Comparison of ENCODE assay signal across 1 cellular context in the genomic region with DNA sequence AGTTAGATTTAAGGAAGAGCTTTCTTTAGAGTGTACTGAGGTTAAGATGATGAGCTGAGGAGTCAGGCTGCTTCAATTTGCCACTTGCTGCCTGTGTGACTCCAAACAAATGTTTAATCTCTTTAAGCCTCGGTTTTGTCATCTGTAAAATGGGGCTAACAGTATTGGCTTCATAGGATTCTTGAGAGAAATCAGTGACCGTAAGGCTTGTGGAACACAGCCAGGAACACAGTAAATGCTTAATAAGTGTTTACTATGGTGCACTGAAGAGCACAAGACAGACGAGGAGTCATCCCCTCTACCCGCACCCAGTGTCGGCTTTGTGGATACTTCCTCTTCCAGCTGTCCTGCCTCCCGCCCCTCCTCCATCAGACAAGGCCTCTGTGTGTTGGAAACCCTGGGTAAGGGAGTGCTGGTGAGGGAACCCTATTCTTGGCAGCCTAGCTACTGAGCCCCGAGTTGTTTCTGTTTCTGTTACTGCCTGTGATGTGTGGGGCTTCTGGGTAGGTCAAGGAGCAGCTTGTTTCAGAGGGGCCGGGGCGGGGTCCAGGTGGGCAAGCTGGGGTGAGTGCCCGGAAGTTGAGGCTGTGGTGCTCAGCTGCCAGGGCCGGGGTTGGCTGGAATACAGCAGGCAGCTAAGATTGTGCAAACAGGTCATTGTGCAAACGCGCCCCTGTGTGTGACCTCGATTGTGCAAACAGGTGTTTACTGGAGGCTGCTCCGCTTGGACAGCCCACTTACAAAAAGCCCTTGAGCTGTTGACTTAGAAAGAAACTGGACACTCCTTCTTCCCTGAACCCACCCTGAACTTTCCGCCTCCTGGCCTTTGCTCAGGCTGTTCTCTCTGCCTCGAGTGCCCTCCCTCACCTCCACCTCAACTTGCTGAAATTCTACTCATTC.
TF ChIP-seq lines count a peak whose summit lies in the region.

No MANE protein-coding gene starts in this region.

TF ChIP-seq in HepG2, 621 proteins besides CTCF, POLR2A, EP300 and RAD21 (continued from another document and continues in another):
- TF ChIP-seq, protein P1, sequence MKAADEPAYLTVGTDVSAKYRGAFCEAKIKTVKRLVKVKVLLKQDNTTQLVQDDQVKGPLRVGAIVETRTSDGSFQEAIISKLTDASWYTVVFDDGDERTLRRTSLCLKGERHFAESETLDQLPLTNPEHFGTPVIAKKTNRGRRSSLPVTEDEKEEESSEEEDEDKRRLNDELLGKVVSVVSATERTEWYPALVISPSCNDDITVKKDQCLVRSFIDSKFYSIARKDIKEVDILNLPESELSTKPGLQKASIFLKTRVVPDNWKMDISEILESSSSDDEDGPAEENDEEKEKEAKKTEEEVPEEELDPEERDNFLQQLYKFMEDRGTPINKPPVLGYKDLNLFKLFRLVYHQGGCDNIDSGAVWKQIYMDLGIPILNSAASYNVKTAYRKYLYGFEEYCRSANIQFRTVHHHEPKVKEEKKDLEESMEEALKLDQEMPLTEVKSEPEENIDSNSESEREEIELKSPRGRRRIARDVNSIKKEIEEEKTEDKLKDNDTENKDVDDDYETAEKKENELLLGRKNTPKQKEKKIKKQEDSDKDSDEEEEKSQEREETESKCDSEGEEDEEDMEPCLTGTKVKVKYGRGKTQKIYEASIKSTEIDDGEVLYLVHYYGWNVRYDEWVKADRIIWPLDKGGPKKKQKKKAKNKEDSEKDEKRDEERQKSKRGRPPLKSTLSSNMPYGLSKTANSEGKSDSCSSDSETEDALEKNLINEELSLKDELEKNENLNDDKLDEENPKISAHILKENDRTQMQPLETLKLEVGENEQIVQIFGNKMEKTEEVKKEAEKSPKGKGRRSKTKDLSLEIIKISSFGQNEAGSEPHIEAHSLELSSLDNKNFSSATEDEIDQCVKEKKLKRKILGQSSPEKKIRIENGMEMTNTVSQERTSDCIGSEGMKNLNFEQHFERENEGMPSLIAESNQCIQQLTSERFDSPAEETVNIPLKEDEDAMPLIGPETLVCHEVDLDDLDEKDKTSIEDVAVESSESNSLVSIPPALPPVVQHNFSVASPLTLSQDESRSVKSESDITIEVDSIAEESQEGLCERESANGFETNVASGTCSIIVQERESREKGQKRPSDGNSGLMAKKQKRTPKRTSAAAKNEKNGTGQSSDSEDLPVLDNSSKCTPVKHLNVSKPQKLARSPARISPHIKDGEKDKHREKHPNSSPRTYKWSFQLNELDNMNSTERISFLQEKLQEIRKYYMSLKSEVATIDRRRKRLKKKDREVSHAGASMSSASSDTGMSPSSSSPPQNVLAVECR (CRISPR knock-in tag; IDR thresholded peaks at IDR 0.05; ENCODE audit: borderline replicate concordance) = peak; percentile 80; the same call in 1 of the 2 replicates
- TF ChIP-seq, protein P2, sequence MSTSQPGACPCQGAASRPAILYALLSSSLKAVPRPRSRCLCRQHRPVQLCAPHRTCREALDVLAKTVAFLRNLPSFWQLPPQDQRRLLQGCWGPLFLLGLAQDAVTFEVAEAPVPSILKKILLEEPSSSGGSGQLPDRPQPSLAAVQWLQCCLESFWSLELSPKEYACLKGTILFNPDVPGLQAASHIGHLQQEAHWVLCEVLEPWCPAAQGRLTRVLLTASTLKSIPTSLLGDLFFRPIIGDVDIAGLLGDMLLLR (CRISPR knock-in tag; IDR thresholded peaks at IDR 0.05) = peak; percentile 83; the same call in 1 of the 2 replicates
- no peak for TF ChIP-seq ZNF879 (CRISPR knock-in tag; IDR thresholded peaks at IDR 0.05)
- 0 out of 2 replicates have a peak, but pooled peaks have one; percentile 59 for TF ChIP-seq ZNF367 (CRISPR knock-in tag; IDR thresholded peaks at IDR 0.05; ENCODE audit: borderline replicate concordance)
- TF ChIP-seq ZNF790 (CRISPR knock-in tag; IDR thresholded peaks at IDR 0.05; ENCODE audit: borderline replicate concordance) = no peak
- TF ChIP-seq, protein P3, sequence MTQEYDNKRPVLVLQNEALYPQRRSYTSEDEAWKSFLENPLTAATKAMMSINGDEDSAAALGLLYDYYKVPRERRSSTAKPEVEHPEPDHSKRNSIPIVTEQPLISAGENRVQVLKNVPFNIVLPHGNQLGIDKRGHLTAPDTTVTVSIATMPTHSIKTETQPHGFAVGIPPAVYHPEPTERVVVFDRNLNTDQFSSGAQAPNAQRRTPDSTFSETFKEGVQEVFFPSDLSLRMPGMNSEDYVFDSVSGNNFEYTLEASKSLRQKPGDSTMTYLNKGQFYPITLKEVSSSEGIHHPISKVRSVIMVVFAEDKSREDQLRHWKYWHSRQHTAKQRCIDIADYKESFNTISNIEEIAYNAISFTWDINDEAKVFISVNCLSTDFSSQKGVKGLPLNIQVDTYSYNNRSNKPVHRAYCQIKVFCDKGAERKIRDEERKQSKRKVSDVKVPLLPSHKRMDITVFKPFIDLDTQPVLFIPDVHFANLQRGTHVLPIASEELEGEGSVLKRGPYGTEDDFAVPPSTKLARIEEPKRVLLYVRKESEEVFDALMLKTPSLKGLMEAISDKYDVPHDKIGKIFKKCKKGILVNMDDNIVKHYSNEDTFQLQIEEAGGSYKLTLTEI (CRISPR knock-in tag; conservative IDR thresholded peaks at IDR 0.05) = no peak
- peak; percentile 63; the same call in 1 of the 2 replicates for TF ChIP-seq ZNF430 (CRISPR knock-in tag; IDR thresholded peaks at IDR 0.05)
- TF ChIP-seq, protein P4, sequence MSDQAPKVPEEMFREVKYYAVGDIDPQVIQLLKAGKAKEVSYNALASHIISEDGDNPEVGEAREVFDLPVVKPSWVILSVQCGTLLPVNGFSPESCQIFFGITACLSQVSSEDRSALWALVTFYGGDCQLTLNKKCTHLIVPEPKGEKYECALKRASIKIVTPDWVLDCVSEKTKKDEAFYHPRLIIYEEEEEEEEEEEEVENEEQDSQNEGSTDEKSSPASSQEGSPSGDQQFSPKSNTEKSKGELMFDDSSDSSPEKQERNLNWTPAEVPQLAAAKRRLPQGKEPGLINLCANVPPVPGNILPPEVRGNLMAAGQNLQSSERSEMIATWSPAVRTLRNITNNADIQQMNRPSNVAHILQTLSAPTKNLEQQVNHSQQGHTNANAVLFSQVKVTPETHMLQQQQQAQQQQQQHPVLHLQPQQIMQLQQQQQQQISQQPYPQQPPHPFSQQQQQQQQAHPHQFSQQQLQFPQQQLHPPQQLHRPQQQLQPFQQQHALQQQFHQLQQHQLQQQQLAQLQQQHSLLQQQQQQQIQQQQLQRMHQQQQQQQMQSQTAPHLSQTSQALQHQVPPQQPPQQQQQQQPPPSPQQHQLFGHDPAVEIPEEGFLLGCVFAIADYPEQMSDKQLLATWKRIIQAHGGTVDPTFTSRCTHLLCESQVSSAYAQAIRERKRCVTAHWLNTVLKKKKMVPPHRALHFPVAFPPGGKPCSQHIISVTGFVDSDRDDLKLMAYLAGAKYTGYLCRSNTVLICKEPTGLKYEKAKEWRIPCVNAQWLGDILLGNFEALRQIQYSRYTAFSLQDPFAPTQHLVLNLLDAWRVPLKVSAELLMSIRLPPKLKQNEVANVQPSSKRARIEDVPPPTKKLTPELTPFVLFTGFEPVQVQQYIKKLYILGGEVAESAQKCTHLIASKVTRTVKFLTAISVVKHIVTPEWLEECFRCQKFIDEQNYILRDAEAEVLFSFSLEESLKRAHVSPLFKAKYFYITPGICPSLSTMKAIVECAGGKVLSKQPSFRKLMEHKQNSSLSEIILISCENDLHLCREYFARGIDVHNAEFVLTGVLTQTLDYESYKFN (CRISPR knock-in tag; conservative IDR thresholded peaks at IDR 0.05) = peak; percentile 99
- TF ChIP-seq GATAD1 (CRISPR knock-in tag; IDR thresholded peaks at IDR 0.05) = peak; percentile 80
- no peak for TF ChIP-seq SP140L (CRISPR knock-in tag; IDR thresholded peaks at IDR 0.05; ENCODE audit: borderline replicate concordance)
- no peak for TF ChIP-seq NR3C1 (CRISPR knock-in tag; IDR thresholded peaks at IDR 0.05)
- TF ChIP-seq HHEX (CRISPR knock-in tag; IDR thresholded peaks at IDR 0.05) = peak; percentile 55; the same call in 1 of the 2 replicates
- peak; percentile 72 for TF ChIP-seq PHF20 (CRISPR knock-in tag; IDR thresholded peaks at IDR 0.05)
- TF ChIP-seq, protein P5, sequence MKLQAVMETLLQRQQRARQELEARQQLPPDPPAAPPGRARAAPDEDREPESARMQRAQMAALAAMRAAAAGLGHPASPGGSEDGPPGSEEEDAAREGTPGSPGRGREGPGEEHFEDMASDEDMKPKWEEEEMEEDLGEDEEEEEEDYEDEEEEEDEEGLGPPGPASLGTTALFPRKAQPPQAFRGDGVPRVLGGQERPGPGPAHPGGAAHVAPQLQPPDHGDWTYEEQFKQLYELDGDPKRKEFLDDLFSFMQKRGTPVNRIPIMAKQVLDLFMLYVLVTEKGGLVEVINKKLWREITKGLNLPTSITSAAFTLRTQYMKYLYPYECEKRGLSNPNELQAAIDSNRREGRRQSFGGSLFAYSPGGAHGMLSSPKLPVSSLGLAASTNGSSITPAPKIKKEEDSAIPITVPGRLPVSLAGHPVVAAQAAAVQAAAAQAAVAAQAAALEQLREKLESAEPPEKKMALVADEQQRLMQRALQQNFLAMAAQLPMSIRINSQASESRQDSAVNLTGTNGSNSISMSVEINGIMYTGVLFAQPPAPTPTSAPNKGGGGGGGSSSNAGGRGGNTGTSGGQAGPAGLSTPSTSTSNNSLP (IDR thresholded peaks at IDR 0.05; ENCODE audit: low read depth, low read length) = 0 out of 2 replicates have a peak, but pooled peaks have one; percentile 13
- TF ChIP-seq TCF12 (IDR thresholded peaks at IDR 0.05) = no peak
- TF ChIP-seq TCF12 (CRISPR knock-in tag; IDR thresholded peaks at IDR 0.05) = peak; percentile 98
- TF ChIP-seq CREM (IDR thresholded peaks at IDR 0.05) = peak; percentile 88
- TF ChIP-seq CREM (CRISPR knock-in tag; IDR thresholded peaks at IDR 0.05) = no peak
- TF ChIP-seq MLLT10 (CRISPR knock-in tag; IDR thresholded peaks at IDR 0.05) = no peak
- TF ChIP-seq, protein P6, sequence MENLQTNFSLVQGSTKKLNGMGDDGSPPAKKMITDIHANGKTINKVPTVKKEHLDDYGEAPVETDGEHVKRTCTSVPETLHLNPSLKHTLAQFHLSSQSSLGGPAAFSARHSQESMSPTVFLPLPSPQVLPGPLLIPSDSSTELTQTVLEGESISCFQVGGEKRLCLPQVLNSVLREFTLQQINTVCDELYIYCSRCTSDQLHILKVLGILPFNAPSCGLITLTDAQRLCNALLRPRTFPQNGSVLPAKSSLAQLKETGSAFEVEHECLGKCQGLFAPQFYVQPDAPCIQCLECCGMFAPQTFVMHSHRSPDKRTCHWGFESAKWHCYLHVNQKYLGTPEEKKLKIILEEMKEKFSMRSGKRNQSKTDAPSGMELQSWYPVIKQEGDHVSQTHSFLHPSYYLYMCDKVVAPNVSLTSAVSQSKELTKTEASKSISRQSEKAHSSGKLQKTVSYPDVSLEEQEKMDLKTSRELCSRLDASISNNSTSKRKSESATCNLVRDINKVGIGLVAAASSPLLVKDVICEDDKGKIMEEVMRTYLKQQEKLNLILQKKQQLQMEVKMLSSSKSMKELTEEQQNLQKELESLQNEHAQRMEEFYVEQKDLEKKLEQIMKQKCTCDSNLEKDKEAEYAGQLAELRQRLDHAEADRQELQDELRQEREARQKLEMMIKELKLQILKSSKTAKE (CRISPR knock-in tag; IDR thresholded peaks at IDR 0.05; ENCODE audit: borderline replicate concordance) = peak; percentile 81
- TF ChIP-seq IRF2 (CRISPR knock-in tag; IDR thresholded peaks at IDR 0.05) = peak; percentile 90
- TF ChIP-seq ZNF891 (CRISPR knock-in tag; IDR thresholded peaks at IDR 0.05) = no peak
- 0 out of 2 replicates have a peak, but pooled peaks have one; percentile 88 for TF ChIP-seq MEIS1 (CRISPR knock-in tag; IDR thresholded peaks at IDR 0.05; ENCODE audit: borderline replicate concordance)
- no peak for TF ChIP-seq RNF2 (conservative IDR thresholded peaks at IDR 0.05; ENCODE audit: low read depth)
- 0 out of 2 replicates have a peak, but pooled peaks have one; percentile 72 for TF ChIP-seq ZKSCAN5 (CRISPR knock-in tag; IDR thresholded peaks at IDR 0.05)
- TF ChIP-seq, protein P7, sequence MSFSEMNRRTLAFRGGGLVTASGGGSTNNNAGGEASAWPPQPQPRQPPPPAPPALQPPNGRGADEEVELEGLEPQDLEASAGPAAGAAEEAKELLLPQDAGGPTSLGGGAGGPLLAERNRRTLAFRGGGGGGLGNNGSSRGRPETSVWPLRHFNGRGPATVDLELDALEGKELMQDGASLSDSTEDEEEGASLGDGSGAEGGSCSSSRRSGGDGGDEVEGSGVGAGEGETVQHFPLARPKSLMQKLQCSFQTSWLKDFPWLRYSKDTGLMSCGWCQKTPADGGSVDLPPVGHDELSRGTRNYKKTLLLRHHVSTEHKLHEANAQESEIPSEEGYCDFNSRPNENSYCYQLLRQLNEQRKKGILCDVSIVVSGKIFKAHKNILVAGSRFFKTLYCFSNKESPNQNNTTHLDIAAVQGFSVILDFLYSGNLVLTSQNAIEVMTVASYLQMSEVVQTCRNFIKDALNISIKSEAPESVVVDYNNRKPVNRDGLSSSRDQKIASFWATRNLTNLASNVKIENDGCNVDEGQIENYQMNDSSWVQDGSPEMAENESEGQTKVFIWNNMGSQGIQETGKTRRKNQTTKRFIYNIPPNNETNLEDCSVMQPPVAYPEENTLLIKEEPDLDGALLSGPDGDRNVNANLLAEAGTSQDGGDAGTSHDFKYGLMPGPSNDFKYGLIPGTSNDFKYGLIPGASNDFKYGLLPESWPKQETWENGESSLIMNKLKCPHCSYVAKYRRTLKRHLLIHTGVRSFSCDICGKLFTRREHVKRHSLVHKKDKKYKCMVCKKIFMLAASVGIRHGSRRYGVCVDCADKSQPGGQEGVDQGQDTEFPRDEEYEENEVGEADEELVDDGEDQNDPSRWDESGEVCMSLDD (CRISPR knock-in tag; IDR thresholded peaks at IDR 0.05; ENCODE audit: borderline replicate concordance) = peak; percentile 98; the same call in 1 of the 2 replicates
- TF ChIP-seq, protein P8, sequence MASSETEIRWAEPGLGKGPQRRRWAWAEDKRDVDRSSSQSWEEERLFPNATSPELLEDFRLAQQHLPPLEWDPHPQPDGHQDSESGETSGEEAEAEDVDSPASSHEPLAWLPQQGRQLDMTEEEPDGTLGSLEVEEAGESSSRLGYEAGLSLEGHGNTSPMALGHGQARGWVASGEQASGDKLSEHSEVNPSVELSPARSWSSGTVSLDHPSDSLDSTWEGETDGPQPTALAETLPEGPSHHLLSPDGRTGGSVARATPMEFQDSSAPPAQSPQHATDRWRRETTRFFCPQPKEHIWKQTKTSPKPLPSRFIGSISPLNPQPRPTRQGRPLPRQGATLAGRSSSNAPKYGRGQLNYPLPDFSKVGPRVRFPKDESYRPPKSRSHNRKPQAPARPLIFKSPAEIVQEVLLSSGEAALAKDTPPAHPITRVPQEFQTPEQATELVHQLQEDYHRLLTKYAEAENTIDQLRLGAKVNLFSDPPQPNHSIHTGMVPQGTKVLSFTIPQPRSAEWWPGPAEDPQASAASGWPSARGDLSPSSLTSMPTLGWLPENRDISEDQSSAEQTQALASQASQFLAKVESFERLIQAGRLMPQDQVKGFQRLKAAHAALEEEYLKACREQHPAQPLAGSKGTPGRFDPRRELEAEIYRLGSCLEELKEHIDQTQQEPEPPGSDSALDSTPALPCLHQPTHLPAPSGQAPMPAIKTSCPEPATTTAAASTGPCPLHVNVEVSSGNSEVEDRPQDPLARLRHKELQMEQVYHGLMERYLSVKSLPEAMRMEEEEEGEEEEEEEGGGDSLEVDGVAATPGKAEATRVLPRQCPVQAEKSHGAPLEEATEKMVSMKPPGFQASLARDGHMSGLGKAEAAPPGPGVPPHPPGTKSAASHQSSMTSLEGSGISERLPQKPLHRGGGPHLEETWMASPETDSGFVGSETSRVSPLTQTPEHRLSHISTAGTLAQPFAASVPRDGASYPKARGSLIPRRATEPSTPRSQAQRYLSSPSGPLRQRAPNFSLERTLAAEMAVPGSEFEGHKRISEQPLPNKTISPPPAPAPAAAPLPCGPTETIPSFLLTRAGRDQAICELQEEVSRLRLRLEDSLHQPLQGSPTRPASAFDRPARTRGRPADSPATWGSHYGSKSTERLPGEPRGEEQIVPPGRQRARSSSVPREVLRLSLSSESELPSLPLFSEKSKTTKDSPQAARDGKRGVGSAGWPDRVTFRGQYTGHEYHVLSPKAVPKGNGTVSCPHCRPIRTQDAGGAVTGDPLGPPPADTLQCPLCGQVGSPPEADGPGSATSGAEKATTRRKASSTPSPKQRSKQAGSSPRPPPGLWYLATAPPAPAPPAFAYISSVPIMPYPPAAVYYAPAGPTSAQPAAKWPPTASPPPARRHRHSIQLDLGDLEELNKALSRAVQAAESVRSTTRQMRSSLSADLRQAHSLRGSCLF (CRISPR knock-in tag; IDR thresholded peaks at IDR 0.05; ENCODE audit: borderline replicate concordance) = peak; percentile 59; the same call in 1 of the 2 replicates
